Comparison of ENCODE assay signal across 35 cellular contexts in the genomic region with DNA sequence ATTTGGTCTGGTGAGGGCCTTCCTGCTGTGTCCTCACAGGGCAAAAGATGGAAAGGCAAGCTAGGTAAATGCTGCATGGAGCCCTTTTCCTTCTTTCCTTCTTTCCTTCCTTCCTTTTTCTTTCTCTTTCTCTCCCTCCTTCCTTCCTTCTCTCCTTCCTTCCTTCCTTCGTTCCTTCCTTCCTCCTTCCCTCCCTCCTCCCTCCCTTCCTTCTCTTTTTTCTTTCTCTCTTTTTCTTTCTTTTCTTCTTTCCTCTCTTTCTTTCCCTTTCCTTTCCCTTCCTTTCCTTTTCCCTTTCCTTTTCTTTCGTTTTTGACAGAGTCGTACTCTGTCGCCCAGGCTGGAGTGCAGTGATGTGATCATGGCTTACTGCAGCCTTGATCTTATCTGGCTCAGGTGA.
"Had no signal": no experiment of that assay in that cellular context is flagged by ENCODE, and none has a peak within 500 bp of the region (broad histone marks: within the 10 kb centered on the region; RNA-seq: fewer than 3 reads in every experiment).

No MANE protein-coding gene starts in this region.

- DNase-seq: Kasumi-1, MG63, MM.1S, MV-4-11, NCI-H1048, NCI-H1092, NCI-H1092 treated with DMSO at 0.1 percent for 48 hours, NCI-H1105, NCI-H1105 treated with DMSO at 0.1 percent for 48 hours, NCI-H1417, NCI-H1417 treated with DMSO at 0.1 percent for 48 hours, NCI-H1436, NCI-H1436 treated with DMSO at 0.1 percent for 48 hours, NCI-H146, NCI-H1694, NCI-H1694 treated with DMSO at 0.1 percent for 48 hours, NCI-H187, NCI-H187 treated with DMSO at 0.1 percent for 48 hours, NCI-H1930, NCI-H2029, NCI-H2029 treated with DMSO at 0.1 percent for 48 hours, NCI-H2081, NCI-H2081 treated with DMSO at 0.1 percent for 48 hours, NCI-H2107, NCI-H2171, NCI-H2171 treated with DMSO at 0.1 percent for 48 hours, NCI-H2227 treated with DMSO at 0.1 percent for 48 hours, NCI-H226, NCI-H345, NCI-H446, NCI-H446 treated with DMSO at 0.1 percent for 48 hours, NCI-H510A, NCI-H510A treated with DMSO at 0.1 percent for 48 hours, NCI-H524, NCI-H524 treated with DMSO at 0.1 percent for 48 hours had no signal

- H3K27me3 ChIP-seq: MG63 had no signal

- H3K4me3 ChIP-seq: MG63 had no signal

- H3K9me3 ChIP-seq: MG63 had no signal
